1 cellular context compared by ENCODE assay signal in the genomic region with DNA sequence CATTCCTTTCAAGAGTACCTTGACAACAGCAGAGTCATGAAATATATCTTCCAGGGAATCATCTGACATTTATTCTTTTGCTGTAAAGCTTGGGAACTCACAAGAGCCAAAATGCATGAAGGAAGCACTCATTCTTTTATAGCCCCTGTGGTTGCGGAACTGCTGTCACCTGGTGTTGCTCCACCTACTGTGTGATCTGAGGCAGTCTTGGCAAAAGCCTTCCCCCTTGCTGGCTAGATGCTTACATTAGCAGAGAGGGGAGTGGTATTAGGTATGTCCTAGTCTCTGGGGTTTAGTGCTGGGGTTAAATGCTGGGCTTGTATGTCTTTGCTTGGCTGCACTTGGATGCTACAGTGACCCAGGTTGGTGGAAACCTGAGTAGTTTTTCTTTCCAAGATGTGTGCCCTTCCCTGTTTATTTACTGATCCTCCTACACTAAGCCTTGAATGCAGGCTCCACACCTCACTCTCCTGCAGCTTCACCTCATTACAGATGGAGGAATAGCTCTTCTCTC.
TF ChIP-seq lines count a peak whose summit lies in the region.

No MANE protein-coding gene starts in this region.

TF ChIP-seq in IMR-90, 13 proteins besides CTCF, POLR2A, EP300 and RAD21 (continued from another document):
- TF ChIP-seq CHD1 (IDR thresholded peaks at IDR 0.05; ENCODE audit: low read depth, low read length) (no peak), BHLHE40 (IDR thresholded peaks at IDR 0.05; ENCODE audit: low read depth, low read length) (no peak), SMC3 (IDR thresholded peaks at IDR 0.05; ENCODE audit: low read depth, low read length) (no peak), RFX5 (IDR thresholded peaks at IDR 0.05; ENCODE audit: low read depth, low read length) (no peak)
